In genomic region chr12:108981835-108982234, GRCh38 we compare ENCODE assay signal across 3 cellular contexts.
TF ChIP-seq lines count a peak whose summit lies in the region.

No MANE protein-coding gene starts in this region.

TF ChIP-seq in HepG2, 621 proteins besides CTCF, POLR2A, EP300 and RAD21:
- no peak for TF ChIP-seq MEIS2 (CRISPR knock-in tag; IDR thresholded peaks at IDR 0.05)
- TF ChIP-seq PLRG1 (conservative IDR thresholded peaks at IDR 0.05) = no peak; the same call in 1 of the 2 replicates
- peak; percentile 23; the same call in 1 of the 2 replicates for TF ChIP-seq LCORL (IDR thresholded peaks at IDR 0.05)
- TF ChIP-seq LCORL (CRISPR knock-in tag; IDR thresholded peaks at IDR 0.05) = no peak
- TF ChIP-seq ZNF629 (CRISPR knock-in tag; conservative IDR thresholded peaks at IDR 0.05) = no peak
- 0 out of 2 replicates have a peak, but pooled peaks have one; percentile 54 for TF ChIP-seq TRIM22 (IDR thresholded peaks at IDR 0.05)
- TF ChIP-seq SCMH1 (CRISPR knock-in tag; IDR thresholded peaks at IDR 0.05; ENCODE audit: borderline replicate concordance) = no peak
- 0 out of 2 replicates have a peak, but pooled peaks have one; percentile 37 for TF ChIP-seq IKZF1 (IDR thresholded peaks at IDR 0.05)
- TF ChIP-seq ARNT (IDR thresholded peaks at IDR 0.05) = 0 out of 2 replicates have a peak, but pooled peaks have one; percentile 13
- no peak for TF ChIP-seq ZNF34 (CRISPR knock-in tag; IDR thresholded peaks at IDR 0.05; ENCODE audit: borderline replicate concordance)
- peak; percentile 98 for TF ChIP-seq CREB1 (IDR thresholded peaks at IDR 0.05)
- no peak for TF ChIP-seq CREB1 (CRISPR knock-in tag; IDR thresholded peaks at IDR 0.05)
- TF ChIP-seq RAD51 (IDR thresholded peaks at IDR 0.05; ENCODE audit: borderline replicate concordance) = 0 out of 2 replicates have a peak, but pooled peaks have one; percentile 17

TF ChIP-seq in IMR-90, 13 proteins besides CTCF, POLR2A, EP300 and RAD21:
- no peak for TF ChIP-seq BHLHE40 (IDR thresholded peaks at IDR 0.05; ENCODE audit: low read depth, low read length)
- no peak for TF ChIP-seq MAFK (IDR thresholded peaks at IDR 0.05; ENCODE audit: low read depth, low read length)
- no peak for TF ChIP-seq USF2 (IDR thresholded peaks at IDR 0.05; ENCODE audit: low read depth, low read length)
- TF ChIP-seq, protein P1, sequence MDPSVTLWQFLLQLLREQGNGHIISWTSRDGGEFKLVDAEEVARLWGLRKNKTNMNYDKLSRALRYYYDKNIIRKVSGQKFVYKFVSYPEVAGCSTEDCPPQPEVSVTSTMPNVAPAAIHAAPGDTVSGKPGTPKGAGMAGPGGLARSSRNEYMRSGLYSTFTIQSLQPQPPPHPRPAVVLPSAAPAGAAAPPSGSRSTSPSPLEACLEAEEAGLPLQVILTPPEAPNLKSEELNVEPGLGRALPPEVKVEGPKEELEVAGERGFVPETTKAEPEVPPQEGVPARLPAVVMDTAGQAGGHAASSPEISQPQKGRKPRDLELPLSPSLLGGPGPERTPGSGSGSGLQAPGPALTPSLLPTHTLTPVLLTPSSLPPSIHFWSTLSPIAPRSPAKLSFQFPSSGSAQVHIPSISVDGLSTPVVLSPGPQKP (IDR thresholded peaks at IDR 0.05; ENCODE audit: borderline replicate concordance, low read depth, low read length) = no peak

TF ChIP-seq in H1, 55 proteins besides CTCF, POLR2A, EP300 and RAD21:
- TF ChIP-seq SIRT6 (IDR thresholded peaks at IDR 0.05; ENCODE audit: low read length) (no peak), TBP (IDR thresholded peaks at IDR 0.05; ENCODE audit: low read depth, low read length) (no peak), NANOG (IDR thresholded peaks at IDR 0.05; ENCODE audit: insufficient read depth, low read depth, low read length, poor library complexity, severe bottlenecking) (no peak), HDAC2 (IDR thresholded peaks at IDR 0.05; ENCODE audit: borderline replicate concordance in 1 of 2, low read depth in 2 of 2, low read length in 2 of 2) (no peak), CHD2 (IDR thresholded peaks at IDR 0.05; ENCODE audit: low read length) (no peak), SRF (IDR thresholded peaks at IDR 0.05; ENCODE audit: low read depth, low read length) (no peak), NRF1 (IDR thresholded peaks at IDR 0.05; ENCODE audit: low read depth, low read length) (no peak), ZNF274 (IDR thresholded peaks at IDR 0.05; ENCODE audit: borderline replicate concordance, extremely low read depth, low read length) (no peak), RFX5 (IDR thresholded peaks at IDR 0.05; ENCODE audit: borderline replicate concordance, low read depth, low read length) (no peak), POLR2AphosphoS5 (IDR thresholded peaks at IDR 0.05; ENCODE audit: low read depth, low read length) (no peak), TAF1 (IDR thresholded peaks at IDR 0.05; ENCODE audit: low read depth, low read length) (no peak), CHD1 (IDR thresholded peaks at IDR 0.05; ENCODE audit: low read depth, low read length) (no peak)
- TF ChIP-seq, protein P2, sequence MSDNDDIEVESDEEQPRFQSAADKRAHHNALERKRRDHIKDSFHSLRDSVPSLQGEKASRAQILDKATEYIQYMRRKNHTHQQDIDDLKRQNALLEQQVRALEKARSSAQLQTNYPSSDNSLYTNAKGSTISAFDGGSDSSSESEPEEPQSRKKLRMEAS (IDR thresholded peaks at IDR 0.05) = no peak
- TF ChIP-seq, protein P3, sequence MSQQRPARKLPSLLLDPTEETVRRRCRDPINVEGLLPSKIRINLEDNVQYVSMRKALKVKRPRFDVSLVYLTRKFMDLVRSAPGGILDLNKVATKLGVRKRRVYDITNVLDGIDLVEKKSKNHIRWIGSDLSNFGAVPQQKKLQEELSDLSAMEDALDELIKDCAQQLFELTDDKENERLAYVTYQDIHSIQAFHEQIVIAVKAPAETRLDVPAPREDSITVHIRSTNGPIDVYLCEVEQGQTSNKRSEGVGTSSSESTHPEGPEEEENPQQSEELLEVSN (IDR thresholded peaks at IDR 0.05) = no peak
